In genomic region chr17:34199932-34200534, GRCh38 we compare ENCODE assay signal across 8 cellular contexts. TPM values are rescaled to one million over a fixed set of nuclear protein-coding genes. Genes with fewer than 3 reads are reported as not detected.
DNase-seq lines count a peak whose midpoint lies in the region; ATAC-seq and TF ChIP-seq lines count a peak whose summit lies in the region.

No MANE protein-coding gene starts in this region.

- WGBS in esophagus muscularis mucosa = 15% methylated on average over 8 of the region's 8 CpGs

- H3K27ac ChIP-seq in esophagus muscularis mucosa (replicated peaks in 1 of 4) = no peak overlapping the region

- TF ChIP-seq POLR2A in esophagus muscularis mucosa (IDR thresholded peaks at IDR 0.05; ENCODE audit: low read depth) = no peak

- DNase-seq in GM06990 (ENCODE audit: extremely low read depth, insufficient read length) = peak; percentile 39
- DNase-seq in Jurkat, Clone E6-1 (ENCODE audit: low read depth, low spot score) = peak; percentile 93
- peak; percentile 12 for DNase-seq in OCI-M2 (lab: John Stamatoyannopoulos, UW; ENCODE audit: unreplicated experiment)
- peak; percentile 57 for DNase-seq in activated T-cell treated with anti-CD3 and anti-CD28 coated beads for 4 hours
- DNase-seq in esophagus muscularis mucosa (ENCODE audit: extremely low spot score) = peak; percentile 96
- peak; percentile 37 to 81 (median 67) for DNase-seq in naive thymus-derived CD8-positive, alpha-beta T cell

- no peak for TF ChIP-seq EP300 in esophagus muscularis mucosa (IDR thresholded peaks at IDR 0.05)

- no peak overlapping the region for H3K4me3 Mint-ChIP-seq in naive thymus-derived CD8-positive, alpha-beta T cell
- no peak overlapping the region for H3K4me3 Mint-ChIP-seq in stimulated activated memory B cell treated with anti-CD40 and anti-IgM and Interleukin-4, amounts not matched to agents 10 μg/mL and 1 μg/mL and 100 μg/mL, for 72 hours

- no peaks in the 10 kb centered on the region for H3K9me3 Mint-ChIP-seq in naive thymus-derived CD8-positive, alpha-beta T cell
- no peaks in the 10 kb centered on the region for H3K9me3 Mint-ChIP-seq in stimulated activated memory B cell treated with anti-CD40 and anti-IgM and Interleukin-4, amounts not matched to agents 10 μg/mL and 1 μg/mL and 100 μg/mL, for 72 hours

- POLR2A ChIA-PET in naive thymus-derived CD8-positive, alpha-beta T cell (lab: Charles Lee) = no interaction called here

- peaks cover 3% of the 10 kb centered on the region for H3K27me3 ChIP-seq in GM06990 (replicated peaks; ENCODE audit: control insufficient read depth, insufficient read depth, low read length)
- H3K27me3 ChIP-seq in esophagus muscularis mucosa = peaks cover 0 to 30% (median 0%) of the 10 kb centered on the region in 4 donors

- H3K27ac Mint-ChIP-seq in naive thymus-derived CD8-positive, alpha-beta T cell = no peak overlapping the region
- H3K27ac Mint-ChIP-seq in stimulated activated memory B cell treated with anti-CD40 and anti-IgM and Interleukin-4, amounts not matched to agents 10 μg/mL and 1 μg/mL and 100 μg/mL, for 72 hours = no peak overlapping the region

- H3K4me1 ChIP-seq in esophagus muscularis mucosa = peaks cover 3 to 11% (median 4%) of the 10 kb centered on the region in 4 donors

- ATAC-seq in naive thymus-derived CD8-positive, alpha-beta T cell = peak; percentile 83 to 84
- ATAC-seq in stimulated activated memory B cell treated with anti-CD40 and anti-IgM and Interleukin-4, amounts not matched to agents 10 μg/mL and 1 μg/mL and 100 μg/mL, for 72 hours = peak; percentile 82
- no peak for ATAC-seq in GM18870 (IDR thresholded peaks at IDR 0.05; ENCODE audit: unreplicated experiment)

- H3K27me3 Mint-ChIP-seq in naive thymus-derived CD8-positive, alpha-beta T cell = peaks cover 14 to 42% (median 20%) of the 10 kb centered on the region in 5 donors
- peaks cover 46% of the 10 kb centered on the region for H3K27me3 Mint-ChIP-seq in stimulated activated memory B cell treated with anti-CD40 and anti-IgM and Interleukin-4, amounts not matched to agents 10 μg/mL and 1 μg/mL and 100 μg/mL, for 72 hours

- peaks cover 0 to 12% (median 4%) of the 10 kb centered on the region in 4 donors for H3K9me3 ChIP-seq in esophagus muscularis mucosa

- peak; percentile 100 for TF ChIP-seq CTCF in GM06990 (IDR thresholded peaks at IDR 0.05; ENCODE audit: insufficient read depth, low read length, poor library complexity, severe bottlenecking)
- peak in 2 of 3 experiments; percentile 100 for TF ChIP-seq CTCF in esophagus muscularis mucosa (IDR thresholded peaks at IDR 0.05)

- H3K4me1 Mint-ChIP-seq in naive thymus-derived CD8-positive, alpha-beta T cell = peaks cover 2 to 10% (median 3%) of the 10 kb centered on the region in 4 donors
- H3K4me1 Mint-ChIP-seq in stimulated activated memory B cell treated with anti-CD40 and anti-IgM and Interleukin-4, amounts not matched to agents 10 μg/mL and 1 μg/mL and 100 μg/mL, for 72 hours = peaks cover 12% of the 10 kb centered on the region

- H3K4me3 ChIP-seq in GM06990 (replicated peaks; ENCODE audit: low read depth, low read length) (no peak overlapping the region), esophagus muscularis mucosa (no peak overlapping the region)
- peak overlapping the region; percentile 23 for H3K4me3 ChIP-seq in Jurkat, Clone E6-1 (ENCODE audit: low read length)

- no peaks in the 10 kb centered on the region for H3K36me3 Mint-ChIP-seq in naive thymus-derived CD8-positive, alpha-beta T cell
- no peaks in the 10 kb centered on the region for H3K36me3 Mint-ChIP-seq in stimulated activated memory B cell treated with anti-CD40 and anti-IgM and Interleukin-4, amounts not matched to agents 10 μg/mL and 1 μg/mL and 100 μg/mL, for 72 hours

- H3K36me3 ChIP-seq in GM06990 (ENCODE audit: control insufficient read depth, insufficient read depth, low read length) (no peaks in the 10 kb centered on the region), esophagus muscularis mucosa (no peaks in the 10 kb centered on the region)

- intact Hi-C loops in esophagus muscularis mucosa (cut with DNase I) = loop anchor here (1.0 to 10.0 kb wide), 3 partner anchors 65 to 161 kb away; no protein-coding TSS in a partner anchor

RNA-seq across cellular contexts. Expression of gene CCL2, which starts 55.1 kb away (rescaled TPM):
- polyA plus RNA-seq in Jurkat, Clone E6-1 (2012; ENCODE audit: insufficient read depth, insufficient read length) = not detected
- total RNA-seq in esophagus muscularis mucosa = 100 to 1,000 TPM in 1 of 4 donors, 10 to 100 TPM in 2, 1 to 10 TPM in 1; 7.1 to 514 (median 20.8) TPM
- 1 to 10 TPM; 2.6 to 3.1 TPM for total RNA-seq in naive thymus-derived CD8-positive, alpha-beta T cell
- not detected for polyA plus RNA-seq in naive thymus-derived CD8-positive, alpha-beta T cell

Comparison
In these comparisons a context has a peak if more than half of its experiments do, and no peak if none do; other contexts are left out.
1. DNase-seq: peak in every context shown above with its lines; median percentile 96 in esophagus muscularis mucosa; 93 in Jurkat, Clone E6-1; 67 in naive thymus-derived CD8-positive, alpha-beta T cell; 57 in activated T-cell treated with anti-CD3 and anti-CD28 coated beads for 4 hours; 39 in GM06990; 12 in OCI-M2.